Comparison of ENCODE assay signal across 15 cellular contexts in genomic region chr18:8807502-8807833, GRCh38.
"Had no signal": no experiment of that assay in that cellular context is flagged by ENCODE, and none has a peak within 500 bp of the region (broad histone marks: within the 10 kb centered on the region; RNA-seq: fewer than 3 reads in every experiment).

No MANE protein-coding gene starts in this region.

- H3K4me3 Mint-ChIP-seq: activated CD4-positive, alpha-beta T cell treated with anti-CD3 and anti-CD28 coated beads, Interleukin-2, amount 10 ng/mL, durations not matched to agents 24 days and 14 days; activated T-cell treated with anti-CD3 and anti-CD28 coated beads, Interleukin-2, amount 50 U/mL, for 4 hours; endodermal cell; natural killer cell treated with Interleukin-12 subunit alpha and Interleukin-12 subunit beta and Interleukin-15 and Interleukin-18, amount 100 ng/mL, for 72 hours; stimulated activated memory B cell treated with anti-CD40 and anti-IgM and Interleukin-4, amounts not matched to agents 10 μg/mL and 1 μg/mL and 100 μg/mL, for 72 hours had no signal

- DNase-seq: activated CD4-positive, alpha-beta T cell treated with anti-CD3 and anti-CD28 coated beads, Interleukin-2, amount 10 ng/mL, durations not matched to agents 24 days and 14 days; activated CD8-positive, alpha-beta memory T cell treated with anti-CD3 and anti-CD28 coated beads, Interleukin-2, amount 50 U/mL, for 4 hours; activated T-cell treated with anti-CD3 and anti-CD28 coated beads, Interleukin-2, amount 50 U/mL, for 4 hours; amygdala; endodermal cell; foreskin keratinocyte; islet precursor cell; left colon; stimulated activated CD4-positive, alpha-beta T cell treated with anti-CD3 and anti-CD28 coated beads, Interleukin-4, amount 100 ng/mL, for 24 hours; T-helper 1 cell; tibial artery had no signal

- H3K27me3 Mint-ChIP-seq: stimulated activated memory B cell treated with anti-CD40 and anti-IgM and Interleukin-4, amounts not matched to agents 10 μg/mL and 1 μg/mL and 100 μg/mL, for 72 hours had no signal

- H3K27ac Mint-ChIP-seq: activated CD4-positive, alpha-beta T cell treated with anti-CD3 and anti-CD28 coated beads, Interleukin-2, amount 10 ng/mL, durations not matched to agents 24 days and 14 days; activated naive CD4-positive, alpha-beta T cell treated with anti-CD3 and anti-CD28 coated beads, Interleukin-2, amount 50 U/mL, for 72 hours; endodermal cell; natural killer cell treated with Interleukin-12 subunit alpha and Interleukin-12 subunit beta and Interleukin-15 and Interleukin-18, amount 100 ng/mL, for 72 hours; stimulated activated memory B cell treated with anti-CD40 and anti-IgM and Interleukin-4, amounts not matched to agents 10 μg/mL and 1 μg/mL and 100 μg/mL, for 72 hours had no signal

- H3K36me3 Mint-ChIP-seq: activated naive CD4-positive, alpha-beta T cell treated with anti-CD3 and anti-CD28 coated beads, Interleukin-2, amount 50 U/mL, for 72 hours; natural killer cell treated with Interleukin-12 subunit alpha and Interleukin-12 subunit beta and Interleukin-15 and Interleukin-18, amount 100 ng/mL, for 72 hours had no signal

- H3K9me3 Mint-ChIP-seq: activated CD4-positive, alpha-beta T cell treated with anti-CD3 and anti-CD28 coated beads, Interleukin-2, amount 10 ng/mL, durations not matched to agents 24 days and 14 days; activated naive CD4-positive, alpha-beta T cell treated with anti-CD3 and anti-CD28 coated beads, Interleukin-2, amount 50 U/mL, for 72 hours; activated T-cell treated with anti-CD3 and anti-CD28 coated beads, Interleukin-2, amount 50 U/mL, for 4 hours; endodermal cell; natural killer cell treated with Interleukin-12 subunit alpha and Interleukin-12 subunit beta and Interleukin-15 and Interleukin-18, amount 100 ng/mL, for 72 hours; stimulated activated memory B cell treated with anti-CD40 and anti-IgM and Interleukin-4, amounts not matched to agents 10 μg/mL and 1 μg/mL and 100 μg/mL, for 72 hours had no signal

- ATAC-seq: foreskin keratinocyte; left colon; natural killer cell treated with Interleukin-12 subunit alpha and Interleukin-12 subunit beta and Interleukin-15 and Interleukin-18, amount 100 ng/mL, for 72 hours; sciatic nerve; stimulated activated memory B cell treated with anti-CD40 and anti-IgM and Interleukin-4, amounts not matched to agents 10 μg/mL and 1 μg/mL and 100 μg/mL, for 72 hours had no signal
